11 cellular contexts compared by ENCODE assay signal in the genomic region with DNA sequence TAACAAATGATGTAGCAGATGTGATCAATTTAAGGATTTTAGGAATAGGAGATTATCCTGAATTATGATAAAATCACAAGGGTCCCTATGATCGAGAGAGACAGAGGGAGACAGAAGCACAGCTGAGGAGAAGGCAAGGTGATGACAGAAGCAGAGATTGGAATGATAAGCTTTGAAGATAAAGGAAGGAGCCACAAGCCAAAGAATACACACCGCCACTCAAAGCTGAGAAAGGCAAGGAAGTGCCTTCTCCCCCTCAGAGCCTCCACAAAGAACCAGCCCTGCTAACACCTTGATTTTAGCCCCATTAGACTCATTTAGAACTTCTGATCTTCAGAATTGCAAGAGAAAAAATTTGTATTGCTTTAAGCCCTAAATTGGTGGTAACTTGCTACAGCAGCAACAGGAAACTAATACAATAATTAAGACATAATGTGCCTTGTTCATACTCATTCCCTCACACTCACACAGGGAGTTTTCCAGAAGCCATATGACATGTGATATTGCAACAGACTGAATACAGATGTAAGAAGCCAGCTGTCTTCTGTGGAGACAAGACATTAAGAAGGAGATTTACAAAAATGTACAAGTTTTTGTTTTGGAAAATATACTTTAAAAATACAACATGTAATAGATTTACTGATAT. TPM values are rescaled to one million over a fixed set of nuclear protein-coding genes. Genes with fewer than 3 reads are reported as not detected.
DNase-seq lines count a peak whose midpoint lies in the region; ATAC-seq lines count a peak whose summit lies in the region.
"Had no signal": no experiment of that assay in that cellular context is flagged by ENCODE, and none has a peak within 500 bp of the region (broad histone marks: within the 10 kb centered on the region; RNA-seq: fewer than 3 reads in every experiment).

No MANE protein-coding gene starts in this region.

- H3K4me3 ChIP-seq in skeletal muscle cell (ENCODE audit: low read depth, low read length): no peak overlapping the region

- H3K4me1 Mint-ChIP-seq in activated CD4-positive, alpha-beta T cell treated with anti-CD3 and anti-CD28 coated beads for 36 hours: peaks cover 66% of the 10 kb centered on the region
- peaks cover 38% of the 10 kb centered on the region for H3K4me1 Mint-ChIP-seq in T-helper 1 cell treated with Interleukin-12 subunit alpha and Interleukin-12 subunit beta and Interleukin-4 antibody, amounts not matched to agents 30 μg/mL and 1 μg/mL, for 36 hours (ENCODE audit: low read depth)
- peaks cover 38 to 60% of the 10 kb centered on the region in 2 donors for H3K4me1 Mint-ChIP-seq in stimulated activated naive B cell treated with anti-CD40 and anti-IgM and Interleukin-4, amounts not matched to agents 10 μg/mL and 1 μg/mL and 100 μg/mL, for 72 hours

- no peak for DNase-seq in activated CD4-positive, alpha-beta T cell treated with anti-CD3 and anti-CD28 coated beads for 36 hours
- no peak for DNase-seq in activated CD4-positive, alpha-beta T cell treated with anti-CD3 and anti-CD28 coated beads, Interleukin-2, amount 50 U/mL, for 1 hour
- DNase-seq in fibroblast of gingiva (ENCODE audit: low read depth): peak; percentile 65
- DNase-seq in skeletal muscle cell (ENCODE audit: low read depth): peak; percentile 33
- DNase-seq in NCI-H2227 (lab: John Stamatoyannopoulos, UW; ENCODE audit: unreplicated experiment): no peak
- no peak for DNase-seq in stimulated activated naive B cell treated with anti-CD40 and anti-IgM and Interleukin-4, amounts not matched to agents 10 μg/mL and 1 μg/mL and 100 μg/mL, for 72 hours
- DNase-seq: 8988T, activated gamma-delta T cell treated with Interleukin-2 at 50 U/mL for 16 hours, NCI-H345 had no signal

- POLR2A ChIA-PET in activated CD4-positive, alpha-beta T cell treated with anti-CD3 and anti-CD28 coated beads for 36 hours (lab: Charles Lee): interaction anchor here (0.5 kb wide), 1 partner anchor 355 kb away, joined by 3 read pairs; no protein-coding TSS in a partner anchor

- H3K27ac Mint-ChIP-seq in activated CD4-positive, alpha-beta T cell treated with anti-CD3 and anti-CD28 coated beads for 36 hours: peak overlapping the region; percentile 83
- peak overlapping the region; percentile 59 for H3K27ac Mint-ChIP-seq in T-helper 1 cell treated with Interleukin-12 subunit alpha and Interleukin-12 subunit beta and Interleukin-4 antibody, amounts not matched to agents 30 μg/mL and 1 μg/mL, for 36 hours
- H3K27ac Mint-ChIP-seq in stimulated activated naive B cell treated with anti-CD40 and anti-IgM and Interleukin-4, amounts not matched to agents 10 μg/mL and 1 μg/mL and 100 μg/mL, for 72 hours: no peak overlapping the region

- CTCF ChIA-PET in activated CD4-positive, alpha-beta T cell treated with anti-CD3 and anti-CD28 coated beads for 36 hours (lab: Charles Lee): interaction anchor here (1.1 to 5.6 kb wide), 7 partner anchors 8 to 52 kb away, joined by 3 to 33 read pairs (median 4); no protein-coding TSS in a partner anchor

- peaks cover 12% of the 10 kb centered on the region for H3K36me3 Mint-ChIP-seq in activated CD4-positive, alpha-beta T cell treated with anti-CD3 and anti-CD28 coated beads for 36 hours (ENCODE audit: low read depth)
- H3K36me3 Mint-ChIP-seq in T-helper 1 cell treated with Interleukin-12 subunit alpha and Interleukin-12 subunit beta and Interleukin-4 antibody, amounts not matched to agents 30 μg/mL and 1 μg/mL, for 36 hours (ENCODE audit: low read depth): peaks cover 21% of the 10 kb centered on the region
- H3K36me3 Mint-ChIP-seq in stimulated activated naive B cell treated with anti-CD40 and anti-IgM and Interleukin-4, amounts not matched to agents 10 μg/mL and 1 μg/mL and 100 μg/mL, for 72 hours: no peaks in the 10 kb centered on the region

- no peaks in the 10 kb centered on the region for H3K9me3 Mint-ChIP-seq in activated CD4-positive, alpha-beta T cell treated with anti-CD3 and anti-CD28 coated beads for 36 hours (ENCODE audit: low read depth)
- H3K9me3 Mint-ChIP-seq in T-helper 1 cell treated with Interleukin-12 subunit alpha and Interleukin-12 subunit beta and Interleukin-4 antibody, amounts not matched to agents 30 μg/mL and 1 μg/mL, for 36 hours: no peaks in the 10 kb centered on the region
- H3K9me3 Mint-ChIP-seq in stimulated activated naive B cell treated with anti-CD40 and anti-IgM and Interleukin-4, amounts not matched to agents 10 μg/mL and 1 μg/mL and 100 μg/mL, for 72 hours: no peaks in the 10 kb centered on the region

- no peaks in the 10 kb centered on the region for H3K27me3 Mint-ChIP-seq in activated CD4-positive, alpha-beta T cell treated with anti-CD3 and anti-CD28 coated beads for 36 hours
- H3K27me3 Mint-ChIP-seq in T-helper 1 cell treated with Interleukin-12 subunit alpha and Interleukin-12 subunit beta and Interleukin-4 antibody, amounts not matched to agents 30 μg/mL and 1 μg/mL, for 36 hours (ENCODE audit: low read depth): no peaks in the 10 kb centered on the region
- no peaks in the 10 kb centered on the region for H3K27me3 Mint-ChIP-seq in stimulated activated naive B cell treated with anti-CD40 and anti-IgM and Interleukin-4, amounts not matched to agents 10 μg/mL and 1 μg/mL and 100 μg/mL, for 72 hours

- intact Hi-C loops in activated CD4-positive, alpha-beta T cell treated with anti-CD3 and anti-CD28 coated beads for 36 hours (cut with DNase I, micrococcal nuclease): loop anchor here in 1 of 2 experiments (5.0 kb wide), 1 partner anchor 86 kb away; the partner anchor contains the start of genes EPM2AIP1 and MLH1

- H3K4me3 Mint-ChIP-seq in activated CD4-positive, alpha-beta T cell treated with anti-CD3 and anti-CD28 coated beads for 36 hours: peak overlapping the region; percentile 58
- H3K4me3 Mint-ChIP-seq in T-helper 1 cell treated with Interleukin-12 subunit alpha and Interleukin-12 subunit beta and Interleukin-4 antibody, amounts not matched to agents 30 μg/mL and 1 μg/mL, for 36 hours: peak overlapping the region; percentile 70
- H3K4me3 Mint-ChIP-seq in stimulated activated naive B cell treated with anti-CD40 and anti-IgM and Interleukin-4, amounts not matched to agents 10 μg/mL and 1 μg/mL and 100 μg/mL, for 72 hours: peak overlapping the region in 1 of 2 donors; percentile 56

- ATAC-seq in activated CD4-positive, alpha-beta T cell treated with anti-CD3 and anti-CD28 coated beads for 36 hours: peak; percentile 11
- ATAC-seq in HG02885 (IDR thresholded peaks at IDR 0.05; ENCODE audit: poor library complexity, unreplicated experiment): no peak
- no peak for ATAC-seq in stimulated activated naive B cell treated with anti-CD40 and anti-IgM and Interleukin-4, amounts not matched to agents 10 μg/mL and 1 μg/mL and 100 μg/mL, for 72 hours (replicated peaks)

RNA-seq across cellular contexts. Expression of gene TRANK1, which starts 38.2 kb away (rescaled TPM):
- 10 to 100 TPM; 12.0 to 13.2 TPM for total RNA-seq in activated CD4-positive, alpha-beta T cell treated with anti-CD3 and anti-CD28 coated beads for 36 hours

Comparison
In these comparisons a context has a peak if more than half of its experiments do, and no peak if none do; other contexts are left out.
1. DNase-seq: peak in fibroblast of gingiva (single experiment) and skeletal muscle cell (single experiment); none in activated CD4-positive, alpha-beta T cell treated with anti-CD3 and anti-CD28 coated beads for 36 hours (single experiment), activated CD4-positive, alpha-beta T cell treated with anti-CD3 and anti-CD28 coated beads, Interleukin-2, amount 50 U/mL, for 1 hour (single experiment), NCI-H2227 (single experiment) and stimulated activated naive B cell treated with anti-CD40 and anti-IgM and Interleukin-4, amounts not matched to agents 10 μg/mL and 1 μg/mL and 100 μg/mL, for 72 hours (single experiment).